Comparison of ENCODE assay signal across 8 cellular contexts in genomic region chr4:112109455-112110425, GRCh38. TPM values are rescaled to one million over a fixed set of nuclear protein-coding genes. Genes with fewer than 3 reads are reported as not detected.
A peak's percentile ranks its signal among the peaks of the same experiment; 100 is the strongest.
DNase-seq lines count a peak whose midpoint lies in the region; ATAC-seq lines count a peak whose summit lies in the region.

No MANE protein-coding gene starts in this region.

- WGBS in mesodermal cell (ENCODE audit: insufficient coverage in 2 of 2), 2 experiments = 80 to 90% methylated on average over 1 to 2 of the region's 3 CpGs

- H3K4me1 ChIP-seq in mesodermal cell (ENCODE audit: control insufficient read depth, insufficient read depth, low read length, poor library complexity, severe bottlenecking) = no peaks in the 10 kb centered on the region

- no peaks in the 10 kb centered on the region for H3K36me3 ChIP-seq in mesodermal cell (ENCODE audit: control insufficient read depth, insufficient read depth, low read length)

- no peak overlapping the region for H3K4me3 ChIP-seq in mesodermal cell (ENCODE audit: extremely low read depth, insufficient read depth, low read length, poor library complexity, severe bottlenecking)

- DNase-seq in UCSD-AML1 (lab: John Stamatoyannopoulos, UW; ENCODE audit: unreplicated experiment) (peak; percentile 13), NCI-H446 treated with DMSO at 0.1 percent for 48 hours (lab: John Stamatoyannopoulos, UW) (no peak), hepatic stellate cell (ENCODE audit: low spot score) (no peak)
- DNase-seq in activated effector memory CD4-positive, alpha-beta T cell treated with Interleukin-2 at 50 U/mL for 16 hours = no peak
- no peak for DNase-seq in stimulated activated naive CD4-positive, alpha-beta T cell (lab: John Stamatoyannopoulos, UW)

- ATAC-seq in GM18870 (IDR thresholded peaks at IDR 0.05; ENCODE audit: unreplicated experiment) (peak; percentile 77), HG03095 (IDR thresholded peaks at IDR 0.05; ENCODE audit: unreplicated experiment) (peak; percentile 71)

- no peaks in the 10 kb centered on the region for H3K9me3 ChIP-seq in mesodermal cell (ENCODE audit: control insufficient read depth, low read length)

- H3K27ac ChIP-seq in mesodermal cell (ENCODE audit: low read depth, low read length, severe bottlenecking) = peak overlapping the region; percentile 37

RNA-seq across cellular contexts. Expression of gene FAM241A, which starts 35.5 kb away (rescaled TPM):
- polyA plus RNA-seq in mesodermal cell (2013, experiment 1 of 2) = 1.6 TPM
- polyA plus RNA-seq in mesodermal cell (2013, experiment 2 of 2) = 2.0 TPM
